8 cellular contexts compared by ENCODE assay signal in the genomic region with DNA sequence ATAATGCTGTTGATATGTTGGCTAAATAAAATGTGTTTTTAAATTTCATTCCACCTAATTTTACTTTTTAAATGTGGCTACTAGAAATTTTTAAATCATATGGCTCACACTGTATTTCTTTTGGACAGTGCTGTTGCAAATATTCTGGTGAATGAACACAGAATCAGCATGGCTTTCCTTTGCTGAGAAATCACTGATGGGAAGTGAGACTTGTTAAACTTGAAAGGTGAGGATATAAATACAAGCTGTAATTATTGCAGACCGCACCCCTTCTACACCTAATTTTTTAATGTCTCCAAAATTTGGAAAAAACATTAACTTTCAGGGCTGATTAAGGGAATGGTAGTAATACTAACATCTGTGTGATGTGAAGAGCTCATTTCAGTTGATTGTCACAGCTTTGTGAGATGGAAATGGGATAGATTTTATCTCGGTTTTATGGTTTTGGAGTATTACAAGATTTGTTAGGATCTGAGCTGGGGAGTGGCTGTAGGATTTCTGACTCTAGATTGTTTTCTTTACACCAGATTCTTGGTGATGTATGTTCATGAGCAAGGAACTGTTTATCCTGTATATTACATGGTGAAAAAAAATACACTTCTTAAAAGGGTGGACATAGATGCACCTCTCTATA. TPM values are rescaled to one million over a fixed set of nuclear protein-coding genes. Genes with fewer than 3 reads are reported as not detected.
DNase-seq lines count a peak whose midpoint lies in the region; ATAC-seq and TF ChIP-seq lines count a peak whose summit lies in the region.

No MANE protein-coding gene starts in this region.

- H3K4me1 ChIP-seq in OCI-LY1 (ENCODE audit: insufficient read depth, low read length, severe bottlenecking) (peaks cover 30% of the 10 kb centered on the region), rectal smooth muscle tissue (ENCODE audit: control insufficient read depth, insufficient read depth, low read length) (peaks cover 10% of the 10 kb centered on the region)

- no peaks in the 10 kb centered on the region for H3F3A ChIP-seq in OCI-LY1 (ENCODE audit: insufficient read depth, low read length)

- H3K36me3 ChIP-seq in OCI-LY1 (ENCODE audit: insufficient read depth, low read length) (peaks cover 24% of the 10 kb centered on the region), rectal smooth muscle tissue (ENCODE audit: control insufficient read depth, insufficient read depth, low read length) (no peaks in the 10 kb centered on the region)

- peak; percentile 30 for DNase-seq in GM12865 (ENCODE audit: low read depth)
- DNase-seq in epithelial cell of proximal tubule (ENCODE audit: low read depth): no peak
- no peak for DNase-seq in NCI-H187 treated with DMSO at 0.1 percent for 48 hours (lab: John Stamatoyannopoulos, UW)
- no peak for DNase-seq in activated effector memory CD4-positive, alpha-beta T cell treated with anti-CD3 and anti-CD28 coated beads, Interleukin-2, amount 50 U/mL, for 16 hours

- peak overlapping the region; percentile 99 for H3K4me2 ChIP-seq in OCI-LY1 (ENCODE audit: low read length)

- no peak overlapping the region for H2AFZ ChIP-seq in OCI-LY1 (ENCODE audit: low read length)

- peaks cover 42% of the 10 kb centered on the region for H3K79me2 ChIP-seq in OCI-LY1 (ENCODE audit: insufficient read depth, low read length)

- no peaks in the 10 kb centered on the region for H3K9me2 ChIP-seq in OCI-LY1 (ENCODE audit: low read depth, low read length)

- no peaks in the 10 kb centered on the region for H4K20me1 ChIP-seq in OCI-LY1 (ENCODE audit: insufficient read depth, low read length)

- TF ChIP-seq CTCF in GM12865 (IDR thresholded peaks at IDR 0.05; ENCODE audit: insufficient read depth, low read depth, low read length, missing control alignments): no peak
- no peak for TF ChIP-seq CTCF in OCI-LY1 (IDR thresholded peaks at IDR 0.05; ENCODE audit: low read length)
- TF ChIP-seq CTCF in epithelial cell of proximal tubule (conservative IDR thresholded peaks at IDR 0.05; ENCODE audit: low read depth, low read length): no peak

- peak overlapping the region; percentile 78 for H3K27ac ChIP-seq in OCI-LY1 (ENCODE audit: low read depth, low read length, poor library complexity, severe bottlenecking)
- H3K27ac ChIP-seq in rectal smooth muscle tissue (ENCODE audit: low read depth, low read length): no peak overlapping the region

- ATAC-seq in GM19397 (IDR thresholded peaks at IDR 0.05; ENCODE audit: unreplicated experiment) (no peak), HG03095 (IDR thresholded peaks at IDR 0.05; ENCODE audit: unreplicated experiment) (no peak)

- no peaks in the 10 kb centered on the region for H3K27me3 ChIP-seq in OCI-LY1 (ENCODE audit: insufficient read depth, low read length)
- H3K27me3 ChIP-seq in rectal smooth muscle tissue (ENCODE audit: control insufficient read depth, insufficient read depth, low read length): no peaks in the 10 kb centered on the region

- no peaks in the 10 kb centered on the region for H3K9me3 ChIP-seq in OCI-LY1 (ENCODE audit: low read length)

- H3K9ac ChIP-seq in OCI-LY1 (ENCODE audit: low read length) (peak overlapping the region; percentile 80), rectal smooth muscle tissue (ENCODE audit: low read length) (no peak overlapping the region)

- peak overlapping the region; percentile 87 for H3K4me3 ChIP-seq in GM12865 (ENCODE audit: low read depth, low read length)
- peak overlapping the region; percentile 80 for H3K4me3 ChIP-seq in OCI-LY1 (ENCODE audit: low read depth, low read length, poor library complexity, severe bottlenecking)
- H3K4me3 ChIP-seq in epithelial cell of proximal tubule (ENCODE audit: low read depth, low read length): peak overlapping the region; percentile 60
- peak overlapping the region; percentile 86 for H3K4me3 ChIP-seq in rectal smooth muscle tissue (ENCODE audit: low read length)

RNA-seq across cellular contexts. Expression of a gene that starts 1.3 kb away (rescaled TPM):
- 55.7 and 64.9 TPM in 2 replicates for total RNA-seq in epithelial cell of proximal tubule

RNA-seq across cellular contexts. Expression of a gene that starts 32.3 kb away (rescaled TPM):
- total RNA-seq in epithelial cell of proximal tubule: 0.36 and 0.40 TPM in 2 replicates
